30 cellular contexts compared by ENCODE assay signal in genomic region chr22:38936562-38936961, GRCh38. TPM values are rescaled to one million over a fixed set of nuclear protein-coding genes. Genes with fewer than 3 reads are reported as not detected.
"Had no signal": no experiment of that assay in that cellular context is flagged by ENCODE, and none has a peak within 500 bp of the region (broad histone marks: within the 10 kb centered on the region; RNA-seq: fewer than 3 reads in every experiment).

No MANE protein-coding gene starts in this region.

- H3K4me3 ChIP-seq: esophagus muscularis mucosa, pancreas, psoas muscle, smooth muscle cell had no signal

- H3K4me1 ChIP-seq: foreskin keratinocyte, psoas muscle had no signal

- H3K9me3 ChIP-seq: esophagus muscularis mucosa, pancreas, psoas muscle had no signal

- H3K27me3 ChIP-seq: esophagus muscularis mucosa, pancreas had no signal

- ATAC-seq: activated naive CD8-positive, alpha-beta T cell treated with anti-CD3 and anti-CD28 coated beads, Interleukin-2, amount 50 U/mL, for 24 hours; activated T-cell treated with anti-CD3 and anti-CD28 coated beads, Interleukin-2, amount 50 U/mL, for 4 hours; activated T-helper 17 cell treated with anti-CD3 and anti-CD28 coated beads, Interleukin-2, amount 50 U/mL, for 72 hours; foreskin keratinocyte; left cardiac atrium; pancreas; psoas muscle; stimulated activated memory B cell treated with anti-CD40 and anti-IgM and Interleukin-4, amounts not matched to agents 10 μg/mL and 1 μg/mL and 100 μg/mL, for 72 hours; stimulated activated naive CD8-positive, alpha-beta T cell treated with anti-CD3 and anti-CD28 coated beads, Interleukin-15, amount 100 ng/mL, for 72 hours had no signal

- H3K27ac ChIP-seq: esophagus muscularis mucosa, foreskin keratinocyte, pancreas, psoas muscle had no signal

- H3K4me3 Mint-ChIP-seq: activated CD4-positive, alpha-beta memory T cell treated with anti-CD3 and anti-CD28 coated beads for 36 hours; activated CD4-positive, alpha-beta T cell treated with anti-CD3 and anti-CD28 coated beads, Interleukin-2, amount 10 ng/mL, durations not matched to agents 24 days and 14 days; activated naive CD4-positive, alpha-beta T cell treated with anti-CD3 and anti-CD28 coated beads, Interleukin-2, amount 50 U/mL, for 24 hours; activated naive CD8-positive, alpha-beta T cell treated with anti-CD3 and anti-CD28 coated beads, Interleukin-2, amount 50 U/mL, for 24 hours; activated T-cell treated with anti-CD3 and anti-CD28 coated beads, Interleukin-2, amount 50 U/mL, for 4 hours; activated T-helper 17 cell treated with anti-CD3 and anti-CD28 coated beads, Interleukin-2, amount 50 U/mL, for 72 hours; central memory CD8-positive, alpha-beta T cell; mesothelial cell of epicardium; naive B cell; nephron progenitor cell; stimulated activated memory B cell treated with anti-CD40 and anti-IgM and Interleukin-4, amounts not matched to agents 10 μg/mL and 1 μg/mL and 100 μg/mL, for 72 hours; stimulated activated naive CD8-positive, alpha-beta T cell treated with anti-CD3 and anti-CD28 coated beads, Interleukin-15, amount 100 ng/mL, for 72 hours; T-helper 1 cell treated with Interleukin-12 subunit alpha and Interleukin-12 subunit beta and Interleukin-4 antibody, amounts not matched to agents 30 μg/mL and 1 μg/mL, for 36 hours had no signal

- H3K4me2 ChIP-seq: smooth muscle cell had no signal

- H3K36me3 ChIP-seq: esophagus muscularis mucosa, pancreas had no signal

- DNase-seq: activated CD4-positive, alpha-beta memory T cell treated with anti-CD3 and anti-CD28 coated beads for 36 hours; activated CD4-positive, alpha-beta T cell treated with anti-CD3 and anti-CD28 coated beads, Interleukin-2, amount 10 ng/mL, durations not matched to agents 24 days and 14 days; activated CD4-positive, CD25-positive, alpha-beta regulatory T cell treated with anti-CD3 and anti-CD28 coated beads, Interleukin-2, amount 50 U/mL, for 72 hours; activated gamma-delta T cell treated with Interleukin-2 at 50 U/mL for 16 hours; activated naive CD8-positive, alpha-beta T cell treated with anti-CD3 and anti-CD28 coated beads, Interleukin-2, amount 50 U/mL, for 24 hours; activated T-cell treated with anti-CD3 and anti-CD28 coated beads, Interleukin-2, amount 50 U/mL, for 4 hours; amygdala; dermis blood vessel endothelial cell; effector CD4-positive, alpha-beta T cell; foreskin keratinocyte; left cardiac atrium; mammary epithelial cell; naive B cell; nephron progenitor cell; pancreas; psoas muscle; stimulated activated CD4-positive, alpha-beta T cell treated with anti-CD3 and anti-CD28 coated beads, Interleukin-1b, Interleukin-23, amount 100 ng/mL, for 48 hours; stimulated activated CD4-positive, alpha-beta T cell treated with anti-CD3 and anti-CD28 coated beads, Interleukin-4, amount 100 ng/mL, for 4 hours; stimulated activated CD8-positive, alpha-beta memory T cell treated with anti-CD3 and anti-CD28 coated beads, Interleukin-4, amount 100 ng/mL, for 48 hours; stimulated activated naive CD8-positive, alpha-beta T cell treated with anti-CD3 and anti-CD28 coated beads, Interleukin-15, amount 100 ng/mL, for 72 hours; T-helper 9 cell had no signal

- H3K36me3 Mint-ChIP-seq: activated CD4-positive, alpha-beta memory T cell treated with anti-CD3 and anti-CD28 coated beads for 36 hours; mesothelial cell of epicardium; stimulated activated memory B cell treated with anti-CD40 and anti-IgM and Interleukin-4, amounts not matched to agents 10 μg/mL and 1 μg/mL and 100 μg/mL, for 72 hours had no signal

- H3K27ac Mint-ChIP-seq: activated CD4-positive, alpha-beta memory T cell treated with anti-CD3 and anti-CD28 coated beads for 36 hours; activated CD4-positive, alpha-beta T cell treated with anti-CD3 and anti-CD28 coated beads, Interleukin-2, amount 10 ng/mL, durations not matched to agents 24 days and 14 days; activated naive CD8-positive, alpha-beta T cell treated with anti-CD3 and anti-CD28 coated beads, Interleukin-2, amount 50 U/mL, for 24 hours; activated T-helper 17 cell treated with anti-CD3 and anti-CD28 coated beads, Interleukin-2, amount 50 U/mL, for 72 hours; mesothelial cell of epicardium; nephron progenitor cell; stimulated activated memory B cell treated with anti-CD40 and anti-IgM and Interleukin-4, amounts not matched to agents 10 μg/mL and 1 μg/mL and 100 μg/mL, for 72 hours; stimulated activated naive CD8-positive, alpha-beta T cell treated with anti-CD3 and anti-CD28 coated beads, Interleukin-15, amount 100 ng/mL, for 72 hours; T-helper 1 cell treated with Interleukin-12 subunit alpha and Interleukin-12 subunit beta and Interleukin-4 antibody, amounts not matched to agents 30 μg/mL and 1 μg/mL, for 36 hours had no signal

- H3K9me3 Mint-ChIP-seq: activated CD4-positive, alpha-beta memory T cell treated with anti-CD3 and anti-CD28 coated beads for 36 hours; activated naive CD4-positive, alpha-beta T cell treated with anti-CD3 and anti-CD28 coated beads, Interleukin-2, amount 50 U/mL, for 24 hours; activated naive CD8-positive, alpha-beta T cell treated with anti-CD3 and anti-CD28 coated beads, Interleukin-2, amount 50 U/mL, for 24 hours; activated T-cell treated with anti-CD3 and anti-CD28 coated beads, Interleukin-2, amount 50 U/mL, for 4 hours; activated T-helper 17 cell treated with anti-CD3 and anti-CD28 coated beads, Interleukin-2, amount 50 U/mL, for 72 hours; central memory CD8-positive, alpha-beta T cell; stimulated activated memory B cell treated with anti-CD40 and anti-IgM and Interleukin-4, amounts not matched to agents 10 μg/mL and 1 μg/mL and 100 μg/mL, for 72 hours; stimulated activated naive CD8-positive, alpha-beta T cell treated with anti-CD3 and anti-CD28 coated beads, Interleukin-15, amount 100 ng/mL, for 72 hours; T-helper 1 cell treated with Interleukin-12 subunit alpha and Interleukin-12 subunit beta and Interleukin-4 antibody, amounts not matched to agents 30 μg/mL and 1 μg/mL, for 36 hours had no signal

RNA-seq across cellular contexts. Expression of gene APOBEC3A, which starts 20.8 kb away (rescaled TPM):
- total RNA-seq: activated CD4-positive, alpha-beta T cell treated with anti-CD3 and anti-CD28 coated beads, Interleukin-2, amount 10 ng/mL, durations not matched to agents 24 days and 14 days; activated T-helper 17 cell treated with anti-CD3 and anti-CD28 coated beads, Interleukin-2, amount 50 U/mL, for 72 hours; dermis blood vessel endothelial cell; foreskin keratinocyte; glomerular endothelial cell; mammary epithelial cell; mesothelial cell of epicardium had no signal
- polyA plus RNA-seq: foreskin keratinocyte, mammary epithelial cell, smooth muscle cell had no signal
